ENCODE assay signal across 8 cellular contexts in the genomic region with DNA sequence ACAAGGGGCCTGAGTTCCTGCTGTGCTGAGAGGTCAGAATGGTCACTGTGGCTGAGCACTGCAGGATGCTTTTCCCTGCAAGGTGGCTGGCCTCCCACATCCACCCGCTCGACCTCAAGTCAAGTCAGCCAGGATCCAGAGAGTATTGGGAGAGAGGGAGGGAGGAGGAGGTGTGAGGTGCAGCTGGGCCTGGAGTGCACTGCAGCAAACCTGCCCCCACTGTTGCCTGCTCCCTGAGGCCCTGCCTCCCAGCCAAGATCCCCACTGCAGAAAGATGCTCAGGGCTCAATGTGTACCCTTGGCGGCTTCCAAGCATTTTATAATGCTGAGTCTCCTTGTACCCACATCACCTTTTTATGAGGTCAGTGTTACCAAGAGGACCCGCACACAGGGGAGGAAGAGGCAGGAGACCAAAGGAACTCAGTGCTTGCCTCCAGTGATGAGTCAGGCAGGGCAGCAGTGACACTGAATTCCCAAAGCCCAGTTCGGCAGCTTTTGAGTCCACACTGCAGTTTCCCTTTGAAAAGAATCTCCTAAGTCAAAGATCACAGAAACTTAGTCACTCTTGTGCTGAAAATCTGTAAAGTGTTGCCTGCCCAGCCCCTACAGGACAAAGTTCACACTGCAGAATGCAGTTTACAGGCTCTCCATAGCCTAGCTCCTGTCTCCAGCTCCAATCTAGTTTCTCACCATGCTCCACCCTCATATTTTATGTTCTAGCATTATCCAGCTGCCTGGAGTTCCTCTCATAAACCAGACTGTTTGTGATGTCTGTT. TPM values are rescaled to one million over a fixed set of nuclear protein-coding genes. Genes with fewer than 3 reads are reported as not detected.
DNase-seq lines count a peak whose midpoint lies in the region; ATAC-seq and TF ChIP-seq lines count a peak whose summit lies in the region.

No MANE protein-coding gene starts in this region.

- ATAC-seq in right lobe of liver (peak in 1 of 4 donors; percentile 18), upper lobe of right lung (no peak), HG03039 (IDR thresholded peaks at IDR 0.05; ENCODE audit: unreplicated experiment) (no peak), HG02884 (IDR thresholded peaks at IDR 0.05; ENCODE audit: unreplicated experiment) (no peak)

- H3K4me3 ChIP-seq in adrenal gland (no peak overlapping the region), right lobe of liver (no peak overlapping the region), upper lobe of right lung (no peak overlapping the region)

- intact Hi-C loops in adrenal gland (cut with DNase I) (no loop called here), right lobe of liver (cut with DNase I) (no loop called here), upper lobe of right lung (cut with DNase I) (no loop called here)

- H3K4me1 ChIP-seq in adrenal gland (replicated peaks in 1 of 2) (peaks cover 24 to 45% of the 10 kb centered on the region in 2 donors), right lobe of liver (peaks cover 0 to 6% (median 2%) of the 10 kb centered on the region in 4 donors), upper lobe of right lung (peaks cover 15% of the 10 kb centered on the region)

- 53 to 57% (median 55%) methylated on average over 5 of the region's 5 CpGs for WGBS in adrenal gland, 4 donors
- 0% methylated on average over 2 of the region's 5 CpGs for WGBS in right lobe of liver (ENCODE audit: insufficient coverage, low coverage, low lambda C conversion rate, missing lambda C conversion rate)

- H3K36me3 ChIP-seq in adrenal gland (replicated peaks in 1 of 2) (no peaks in the 10 kb centered on the region), right lobe of liver (no peaks in the 10 kb centered on the region), upper lobe of right lung (no peaks in the 10 kb centered on the region)

- DNase-seq in NAMALWA (ENCODE audit: low spot score): peak; percentile 72
- peak in 6 of 7 donors; percentile 32 to 56 (median 40) for DNase-seq in adrenal gland
- no peak for DNase-seq in right lobe of liver
- no peak for DNase-seq in upper lobe of right lung
- no peak for DNase-seq in GM19240 (ENCODE audit: insufficient read length, low spot score)

- TF ChIP-seq CTCF in GM12873 (IDR thresholded peaks at IDR 0.05; ENCODE audit: insufficient read depth, low read depth, low read length, missing control alignments) (peak; percentile 78), adrenal gland (IDR thresholded peaks at IDR 0.05) (peak; percentile 39 to 65 (median 46)), right lobe of liver (IDR thresholded peaks at IDR 0.05) (peak; percentile 22 to 25 (median 22)), upper lobe of right lung (IDR thresholded peaks at IDR 0.05) (peak; percentile 50)

- H3K9me3 ChIP-seq in adrenal gland (replicated peaks in 1 of 3) (no peaks in the 10 kb centered on the region), right lobe of liver (no peaks in the 10 kb centered on the region), upper lobe of right lung (no peaks in the 10 kb centered on the region)

- peak overlapping the region in 2 of 5 donors; percentile 26 to 70 for H3K27ac ChIP-seq in adrenal gland
- H3K27ac ChIP-seq in right lobe of liver: no peak overlapping the region
- no peak overlapping the region for H3K27ac ChIP-seq in upper lobe of right lung

- H3K27me3 ChIP-seq in adrenal gland: no peaks in the 10 kb centered on the region
- no peaks in the 10 kb centered on the region for H3K27me3 ChIP-seq in right lobe of liver
- no peaks in the 10 kb centered on the region for H3K27me3 ChIP-seq in upper lobe of right lung

- no peak for TF ChIP-seq POLR2A in adrenal gland (IDR thresholded peaks at IDR 0.05)
- no peak for TF ChIP-seq POLR2A in right lobe of liver (IDR thresholded peaks at IDR 0.05)

RNA-seq across cellular contexts. Expression of gene ENDOD1, which starts 3.1 kb away (rescaled TPM):
- total RNA-seq in adrenal gland: 10 to 100 TPM; 17.6 to 54.9 (median 32.8) TPM
- 10 to 100 TPM in 1 of 3 donors, 1 to 10 TPM in 2; 6.1 to 33.1 (median 6.6) TPM for polyA plus RNA-seq in adrenal gland
- 1 to 10 TPM; 3.8 to 8.0 (median 6.2) TPM for total RNA-seq in right lobe of liver
- total RNA-seq in upper lobe of right lung: 32.2 TPM

RNA-seq across cellular contexts. Expression of gene SRSF8, which starts 26.0 kb away (rescaled TPM):
- 10 to 100 TPM; 20.0 to 60.4 (median 39.5) TPM for total RNA-seq in adrenal gland
- polyA plus RNA-seq in adrenal gland: 10 to 100 TPM; 44.8 to 58.8 (median 54.1) TPM
- 10 to 100 TPM; 12.5 to 25.1 (median 19.9) TPM for total RNA-seq in right lobe of liver
- total RNA-seq in upper lobe of right lung: 42.2 TPM

RNA-seq across cellular contexts. Expression of gene KDM4F, which starts 43.5 kb away (rescaled TPM):
- total RNA-seq in adrenal gland (not detected), right lobe of liver (not detected), upper lobe of right lung (not detected)
- not detected for polyA plus RNA-seq in adrenal gland

Comparison
In these comparisons a context has a peak if more than half of its experiments do, and no peak if none do; other contexts are left out.
1. CTCF ChIP-seq: peak in every context shown above with its lines; median percentile 78 in GM12873; 50 in upper lobe of right lung; 46 in adrenal gland; 22 in right lobe of liver.
2. DNase-seq: peak in NAMALWA (single experiment) and adrenal gland (6 of 7); none in right lobe of liver (0 of 3), upper lobe of right lung (single experiment) and GM19240 (single experiment).